Comparison of ENCODE assay signal across 32 cellular contexts in the genomic region with DNA sequence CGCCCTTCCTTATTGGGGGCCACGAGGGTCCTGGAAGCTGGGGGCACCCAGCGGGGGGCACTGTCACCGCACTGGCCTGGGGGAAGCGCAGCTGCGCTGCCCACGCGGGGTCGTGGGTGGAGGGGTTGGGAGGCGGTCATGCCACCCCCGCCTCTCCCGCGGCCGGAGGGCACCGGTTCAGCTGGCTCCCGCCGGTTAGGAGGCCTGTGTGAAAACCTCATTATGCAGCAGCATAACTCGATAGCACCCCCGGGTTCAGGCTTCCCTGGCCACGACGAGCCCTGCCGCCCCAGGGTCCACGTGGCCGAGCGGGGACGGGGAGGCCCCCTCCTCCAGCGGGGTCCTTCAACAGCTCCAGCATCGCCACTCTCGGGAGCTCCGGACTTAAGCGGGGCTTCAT.
"Had no signal": no experiment of that assay in that cellular context is flagged by ENCODE, and none has a peak within 500 bp of the region (broad histone marks: within the 10 kb centered on the region; RNA-seq: fewer than 3 reads in every experiment).

No MANE protein-coding gene starts in this region.

- H3K36me3 ChIP-seq: brain microvascular endothelial cell, esophagus muscularis mucosa, gastrocnemius medialis had no signal

- H3K36me3 Mint-ChIP-seq: activated naive CD8-positive, alpha-beta T cell had no signal

- ATAC-seq: activated T-cell treated with anti-CD3 and anti-CD28 coated beads, Interleukin-2, amount 50 U/mL, for 4 hours; activated T-helper 17 cell treated with anti-CD3 and anti-CD28 coated beads, Interleukin-2, amount 50 U/mL, for 72 hours; foreskin keratinocyte; gastrocnemius medialis; T-helper 17 cell had no signal

- H3K4me1 ChIP-seq: foreskin keratinocyte, gastrocnemius medialis had no signal

- H3K27me3 Mint-ChIP-seq: activated naive CD8-positive, alpha-beta T cell; activated T-helper 17 cell treated with anti-CD3 and anti-CD28 coated beads, Interleukin-2, amount 50 U/mL, for 72 hours had no signal

- H3K4me3 ChIP-seq: coronary artery, dorsolateral prefrontal cortex, esophagus muscularis mucosa, gastrocnemius medialis had no signal

- H3K9me3 Mint-ChIP-seq: activated CD4-positive, alpha-beta memory T cell treated with anti-CD3 and anti-CD28 coated beads, Interleukin-2, amount 10 ng/mL, durations not matched to agents 7 days and 5 days; activated CD4-positive, alpha-beta T cell treated with anti-CD3 and anti-CD28 coated beads, Interleukin-2, amount 10 ng/mL, durations not matched to agents 7 days and 5 days; activated T-cell treated with anti-CD3 and anti-CD28 coated beads, Interleukin-2, amount 50 U/mL, for 4 hours; activated T-helper 17 cell treated with anti-CD3 and anti-CD28 coated beads, Interleukin-2, amount 50 U/mL, for 72 hours; central memory CD8-positive, alpha-beta T cell; dendritic cell treated with granulocyte-macrophage colony-stimulating factor and Interleukin-4, amounts not matched to agents 40 ng/mL and 50 ng/mL, for 4 days; T-helper 2 cell treated with Interferon-gamma antibody and Interleukin-4, amounts not matched to agents 5 μg/mL and 100 μg/mL, for 36 hours had no signal

- H3K4me3 Mint-ChIP-seq: activated CD4-positive, alpha-beta memory T cell treated with anti-CD3 and anti-CD28 coated beads, Interleukin-2, amount 10 ng/mL, durations not matched to agents 7 days and 5 days; activated CD4-positive, alpha-beta T cell treated with anti-CD3 and anti-CD28 coated beads, Interleukin-2, amount 10 ng/mL, durations not matched to agents 7 days and 5 days; activated naive CD8-positive, alpha-beta T cell; activated T-cell treated with anti-CD3 and anti-CD28 coated beads, Interleukin-2, amount 50 U/mL, for 4 hours; activated T-helper 17 cell treated with anti-CD3 and anti-CD28 coated beads, Interleukin-2, amount 50 U/mL, for 72 hours; central memory CD8-positive, alpha-beta T cell; dendritic cell treated with granulocyte-macrophage colony-stimulating factor and Interleukin-4, amounts not matched to agents 40 ng/mL and 50 ng/mL, for 4 days; T-helper 17 cell; T-helper 2 cell treated with Interferon-gamma antibody and Interleukin-4, amounts not matched to agents 5 μg/mL and 100 μg/mL, for 36 hours had no signal

- H3K9me3 ChIP-seq: esophagus muscularis mucosa, gastrocnemius medialis had no signal

- DNase-seq: activated CD4-positive, alpha-beta memory T cell treated with anti-CD3 and anti-CD28 coated beads, Interleukin-2, amount 10 ng/mL, durations not matched to agents 7 days and 5 days; activated CD4-positive, alpha-beta T cell treated with anti-CD3 and anti-CD28 coated beads for 1 hour; activated CD4-positive, alpha-beta T cell treated with anti-CD3 and anti-CD28 coated beads for 4 hours; activated CD4-positive, alpha-beta T cell treated with anti-CD3 and anti-CD28 coated beads, Interleukin-2, amount 10 ng/mL, durations not matched to agents 7 days and 5 days; activated CD4-positive, alpha-beta T cell treated with anti-CD3 and anti-CD28 coated beads, Interleukin-2, amount 50 U/mL, for 4 hours; activated CD4-positive, CD25-positive, alpha-beta regulatory T cell; activated CD8-positive, alpha-beta memory T cell treated with anti-CD3 and anti-CD28 coated beads, Interleukin-2, amount 50 U/mL, for 48 hours; activated effector memory CD4-positive, alpha-beta T cell treated with Interleukin-2 at 50 U/mL for 16 hours; activated gamma-delta T cell treated with Interleukin-2 at 50 U/mL for 16 hours; activated naive CD4-positive, alpha-beta T cell treated with anti-CD3 and anti-CD28 coated beads, Interleukin-2, amount 50 U/mL, for 16 hours; activated naive CD4-positive, alpha-beta T cell treated with Interleukin-2 at 50 U/mL for 16 hours; activated T-cell treated with anti-CD3 and anti-CD28 coated beads for 4 hours; activated T-cell treated with anti-CD3 and anti-CD28 coated beads, Interleukin-2, amount 50 U/mL, for 4 hours; amniotic stem cell; anterior cingulate cortex; brain microvascular endothelial cell; dorsolateral prefrontal cortex; effector memory CD4-positive, alpha-beta T cell; erythroblast; foreskin keratinocyte; gastrocnemius medialis; glutamatergic neuron; T-helper 1 cell; T-helper 17 cell; T1000 had no signal

- H3K27ac Mint-ChIP-seq: activated CD4-positive, alpha-beta memory T cell treated with anti-CD3 and anti-CD28 coated beads, Interleukin-2, amount 10 ng/mL, durations not matched to agents 7 days and 5 days; activated CD4-positive, alpha-beta T cell treated with anti-CD3 and anti-CD28 coated beads, Interleukin-2, amount 10 ng/mL, durations not matched to agents 7 days and 5 days; activated naive CD8-positive, alpha-beta T cell; activated T-helper 17 cell treated with anti-CD3 and anti-CD28 coated beads, Interleukin-2, amount 50 U/mL, for 72 hours; dendritic cell treated with granulocyte-macrophage colony-stimulating factor and Interleukin-4, amounts not matched to agents 40 ng/mL and 50 ng/mL, for 4 days; T-helper 17 cell; T-helper 2 cell treated with Interferon-gamma antibody and Interleukin-4, amounts not matched to agents 5 μg/mL and 100 μg/mL, for 36 hours had no signal

- H3K4me1 Mint-ChIP-seq: activated CD4-positive, alpha-beta memory T cell treated with anti-CD3 and anti-CD28 coated beads, Interleukin-2, amount 10 ng/mL, durations not matched to agents 7 days and 5 days; activated CD4-positive, alpha-beta T cell treated with anti-CD3 and anti-CD28 coated beads, Interleukin-2, amount 10 ng/mL, durations not matched to agents 7 days and 5 days; activated T-helper 17 cell treated with anti-CD3 and anti-CD28 coated beads, Interleukin-2, amount 50 U/mL, for 72 hours; central memory CD8-positive, alpha-beta T cell; T-helper 17 cell had no signal

- H3K27me3 ChIP-seq: dorsolateral prefrontal cortex, esophagus muscularis mucosa, gastrocnemius medialis had no signal

- H3K27ac ChIP-seq: brain microvascular endothelial cell, coronary artery, dorsolateral prefrontal cortex, esophagus muscularis mucosa, foreskin keratinocyte, gastrocnemius medialis had no signal
